Comparison of ENCODE assay signal across 1 cellular context in genomic region chr2:183070942-183071844, GRCh38.
A peak's percentile ranks its signal among the peaks of the same experiment; 100 is the strongest.
TF ChIP-seq lines count a peak whose summit lies in the region.

No MANE protein-coding gene starts in this region.

TF ChIP-seq in HepG2, 621 proteins besides CTCF, POLR2A, EP300 and RAD21 (continued from another document):
- no peak for TF ChIP-seq ZHX2 (IDR thresholded peaks at IDR 0.05; ENCODE audit: low read depth)
- TF ChIP-seq ZHX2 (CRISPR knock-in tag; IDR thresholded peaks at IDR 0.05; ENCODE audit: borderline replicate concordance) = no peak
- TF ChIP-seq ZNF317 (CRISPR knock-in tag; IDR thresholded peaks at IDR 0.05) = peak; percentile 43; the same call in 1 of the 2 replicates
- TF ChIP-seq, protein P1, sequence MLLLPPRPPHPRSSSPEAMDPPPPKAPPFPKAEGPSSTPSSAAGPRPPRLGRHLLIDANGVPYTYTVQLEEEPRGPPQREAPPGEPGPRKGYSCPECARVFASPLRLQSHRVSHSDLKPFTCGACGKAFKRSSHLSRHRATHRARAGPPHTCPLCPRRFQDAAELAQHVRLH (CRISPR knock-in tag; IDR thresholded peaks at IDR 0.05; ENCODE audit: borderline replicate concordance, low read depth) = peak; percentile 61; the same call in 1 of the 2 replicates
- TF ChIP-seq CHD2 (IDR thresholded peaks at IDR 0.05; ENCODE audit: low read depth, low read length) = no peak
- TF ChIP-seq, protein P2, sequence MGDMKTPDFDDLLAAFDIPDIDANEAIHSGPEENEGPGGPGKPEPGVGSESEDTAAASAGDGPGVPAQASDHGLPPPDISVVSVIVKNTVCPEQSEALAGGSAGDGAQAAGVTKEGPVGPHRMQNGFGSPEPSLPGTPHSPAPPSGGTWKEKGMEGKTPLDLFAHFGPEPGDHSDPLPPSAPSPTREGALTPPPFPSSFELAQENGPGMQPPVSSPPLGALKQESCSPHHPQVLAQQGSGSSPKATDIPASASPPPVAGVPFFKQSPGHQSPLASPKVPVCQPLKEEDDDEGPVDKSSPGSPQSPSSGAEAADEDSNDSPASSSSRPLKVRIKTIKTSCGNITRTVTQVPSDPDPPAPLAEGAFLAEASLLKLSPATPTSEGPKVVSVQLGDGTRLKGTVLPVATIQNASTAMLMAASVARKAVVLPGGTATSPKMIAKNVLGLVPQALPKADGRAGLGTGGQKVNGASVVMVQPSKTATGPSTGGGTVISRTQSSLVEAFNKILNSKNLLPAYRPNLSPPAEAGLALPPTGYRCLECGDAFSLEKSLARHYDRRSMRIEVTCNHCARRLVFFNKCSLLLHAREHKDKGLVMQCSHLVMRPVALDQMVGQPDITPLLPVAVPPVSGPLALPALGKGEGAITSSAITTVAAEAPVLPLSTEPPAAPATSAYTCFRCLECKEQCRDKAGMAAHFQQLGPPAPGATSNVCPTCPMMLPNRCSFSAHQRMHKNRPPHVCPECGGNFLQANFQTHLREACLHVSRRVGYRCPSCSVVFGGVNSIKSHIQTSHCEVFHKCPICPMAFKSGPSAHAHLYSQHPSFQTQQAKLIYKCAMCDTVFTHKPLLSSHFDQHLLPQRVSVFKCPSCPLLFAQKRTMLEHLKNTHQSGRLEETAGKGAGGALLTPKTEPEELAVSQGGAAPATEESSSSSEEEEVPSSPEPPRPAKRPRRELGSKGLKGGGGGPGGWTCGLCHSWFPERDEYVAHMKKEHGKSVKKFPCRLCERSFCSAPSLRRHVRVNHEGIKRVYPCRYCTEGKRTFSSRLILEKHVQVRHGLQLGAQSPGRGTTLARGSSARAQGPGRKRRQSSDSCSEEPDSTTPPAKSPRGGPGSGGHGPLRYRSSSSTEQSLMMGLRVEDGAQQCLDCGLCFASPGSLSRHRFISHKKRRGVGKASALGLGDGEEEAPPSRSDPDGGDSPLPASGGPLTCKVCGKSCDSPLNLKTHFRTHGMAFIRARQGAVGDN (CRISPR knock-in tag; IDR thresholded peaks at IDR 0.05) = peak; percentile 70
- peak; percentile 73; the same call in 1 of the 2 replicates for TF ChIP-seq IRF2 (CRISPR knock-in tag; IDR thresholded peaks at IDR 0.05)
- no peak for TF ChIP-seq MLXIP (CRISPR knock-in tag; IDR thresholded peaks at IDR 0.05; ENCODE audit: borderline replicate concordance)
- TF ChIP-seq ATF2 (CRISPR knock-in tag; IDR thresholded peaks at IDR 0.05) = 0 out of 2 replicates have a peak, but pooled peaks have one; percentile 46
- 0 out of 2 replicates have a peak, but pooled peaks have one; percentile 59 for TF ChIP-seq ZNF724P (CRISPR knock-in tag; IDR thresholded peaks at IDR 0.05; ENCODE audit: borderline replicate concordance)
- peak; percentile 22; the same call in 1 of the 2 replicates for TF ChIP-seq KDM1A (CRISPR knock-in tag; IDR thresholded peaks at IDR 0.05)
- TF ChIP-seq AKNA (CRISPR knock-in tag; IDR thresholded peaks at IDR 0.05; ENCODE audit: borderline replicate concordance) = no peak
- 0 out of 2 replicates have a peak, but pooled peaks have one; percentile 24 for TF ChIP-seq KMT2A (CRISPR knock-in tag; IDR thresholded peaks at IDR 0.05)
- no peak for TF ChIP-seq SMYD3 (CRISPR knock-in tag; IDR thresholded peaks at IDR 0.05)
- peak; percentile 20; the same call in 1 of the 2 replicates for TF ChIP-seq ZFY (CRISPR knock-in tag; IDR thresholded peaks at IDR 0.05)
TF ChIP-seq in HepG2: peak in this region for 103.
